Comparison of ENCODE assay signal across 8 cellular contexts in the genomic region with DNA sequence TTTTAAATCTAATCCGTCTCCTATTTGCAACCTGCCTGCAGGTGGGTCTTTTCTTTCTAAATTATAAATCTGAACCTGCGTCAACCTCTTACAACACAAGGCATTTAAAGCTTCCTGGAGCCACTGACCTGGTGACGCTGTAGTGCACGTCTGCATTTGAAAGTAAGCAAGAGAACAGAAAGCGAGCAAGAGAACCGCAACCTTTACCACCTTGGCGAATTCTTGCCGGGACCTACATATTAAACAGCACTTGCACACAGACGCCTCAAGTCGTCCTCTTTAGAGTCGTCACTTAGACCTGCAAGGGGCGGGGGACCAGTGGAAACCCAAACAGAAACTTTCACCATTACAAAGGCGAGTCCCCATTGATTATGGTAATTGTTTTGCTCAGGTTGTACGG. TPM values are rescaled to one million over a fixed set of nuclear protein-coding genes. Genes with fewer than 3 reads are reported as not detected.
DNase-seq lines count a peak whose midpoint lies in the region; ATAC-seq and TF ChIP-seq lines count a peak whose summit lies in the region.

No MANE protein-coding gene starts in this region.

- no peaks in the 10 kb centered on the region for H3K9me3 Mint-ChIP-seq in brain
- no peaks in the 10 kb centered on the region for H3K9me3 Mint-ChIP-seq in natural killer cell treated with Interleukin-12 subunit alpha and Interleukin-12 subunit beta and Interleukin-15 and Interleukin-18, amount 100 ng/mL, for 72 hours

- H3K4me1 Mint-ChIP-seq in brain: peaks cover 95% of the 10 kb centered on the region
- peaks cover 0 to 7% of the 10 kb centered on the region in 2 donors for H3K4me1 Mint-ChIP-seq in natural killer cell treated with Interleukin-12 subunit alpha and Interleukin-12 subunit beta and Interleukin-15 and Interleukin-18, amount 100 ng/mL, for 72 hours (ENCODE audit: low read depth in 2 of 2)

- H3K27me3 Mint-ChIP-seq in brain: peaks cover 3% of the 10 kb centered on the region
- peaks cover 37 to 42% of the 10 kb centered on the region in 2 donors for H3K27me3 Mint-ChIP-seq in natural killer cell treated with Interleukin-12 subunit alpha and Interleukin-12 subunit beta and Interleukin-15 and Interleukin-18, amount 100 ng/mL, for 72 hours

- H3K36me3 Mint-ChIP-seq in brain: no peaks in the 10 kb centered on the region
- no peaks in the 10 kb centered on the region for H3K36me3 Mint-ChIP-seq in natural killer cell treated with Interleukin-12 subunit alpha and Interleukin-12 subunit beta and Interleukin-15 and Interleukin-18, amount 100 ng/mL, for 72 hours

- H3K27ac Mint-ChIP-seq in brain: peak overlapping the region; percentile 80 to 94 (median 93)
- H3K27ac Mint-ChIP-seq in natural killer cell treated with Interleukin-12 subunit alpha and Interleukin-12 subunit beta and Interleukin-15 and Interleukin-18, amount 100 ng/mL, for 72 hours: no peak overlapping the region

- ATAC-seq in GM18499 (IDR thresholded peaks at IDR 0.05; ENCODE audit: insufficient read depth, unreplicated experiment): peak; percentile 60
- ATAC-seq in HG02763 (IDR thresholded peaks at IDR 0.05; ENCODE audit: unreplicated experiment): peak; percentile 65
- ATAC-seq in natural killer cell treated with Interleukin-12 subunit alpha and Interleukin-12 subunit beta and Interleukin-15 and Interleukin-18, amount 100 ng/mL, for 72 hours: peak; percentile 27 to 60
- no peak for ATAC-seq in activated CD4-positive, CD25-positive, alpha-beta regulatory T cell treated with anti-CD3 and anti-CD28 coated beads, Interleukin-2, amount 50 U/mL, for 24 hours
- no peak for ATAC-seq in HG02870 (IDR thresholded peaks at IDR 0.05; ENCODE audit: unreplicated experiment)

- no peak for DNase-seq in natural killer cell treated with Interleukin-12 subunit alpha and Interleukin-12 subunit beta and Interleukin-15 and Interleukin-18, amount 100 ng/mL, for 72 hours (ENCODE audit: low spot score)
- DNase-seq in NCI-H345 treated with DMSO at 0.1 percent for 48 hours (lab: John Stamatoyannopoulos, UW; ENCODE audit: unreplicated experiment): no peak
- DNase-seq in mucosa of gallbladder (ENCODE audit: low spot score): no peak

- peak overlapping the region; percentile 78 to 87 (median 84) for H3K4me3 Mint-ChIP-seq in brain
- peak overlapping the region; percentile 1 for H3K4me3 Mint-ChIP-seq in natural killer cell treated with Interleukin-12 subunit alpha and Interleukin-12 subunit beta and Interleukin-15 and Interleukin-18, amount 100 ng/mL, for 72 hours

- no peak for TF ChIP-seq CTCF in brain (conservative IDR thresholded peaks at IDR 0.05)

RNA-seq across cellular contexts. Expression of gene GLI3, which starts 9.5 kb away (rescaled TPM):
- 1.2 TPM for polyA plus RNA-seq in brain (ENCODE audit: insufficient read depth, low read depth, low replicate concordance)
- total RNA-seq in natural killer cell treated with Interleukin-12 subunit alpha and Interleukin-12 subunit beta and Interleukin-15 and Interleukin-18, amount 100 ng/mL, for 72 hours: 1 to 10 TPM in 1 of 2 donors, under 1 TPM in 1; 0.25 to 1.1 TPM
- 9.8 TPM for total RNA-seq in mucosa of gallbladder

Comparison
In these comparisons a context has a peak if more than half of its experiments do, and no peak if none do; other contexts are left out.
1. ATAC-seq: peak in GM18499 (single experiment), HG02763 (single experiment) and natural killer cell treated with Interleukin-12 subunit alpha and Interleukin-12 subunit beta and Interleukin-15 and Interleukin-18, amount 100 ng/mL, for 72 hours (2 of 2); none in activated CD4-positive, CD25-positive, alpha-beta regulatory T cell treated with anti-CD3 and anti-CD28 coated beads, Interleukin-2, amount 50 U/mL, for 24 hours (0 of 2) and HG02870 (single experiment).
2. H3K27ac Mint-ChIP-seq: peak in brain (5 of 5); none in natural killer cell treated with Interleukin-12 subunit alpha and Interleukin-12 subunit beta and Interleukin-15 and Interleukin-18, amount 100 ng/mL, for 72 hours (0 of 2).